In genomic region chr9:113222482-113222841, GRCh38 we compare ENCODE assay signal across 8 cellular contexts. TPM values are rescaled to one million over a fixed set of nuclear protein-coding genes. Genes with fewer than 3 reads are reported as not detected.
DNase-seq lines count a peak whose midpoint lies in the region; ATAC-seq, FAIRE-seq and TF ChIP-seq lines count a peak whose summit lies in the region.

No MANE protein-coding gene starts in this region.

- intact Hi-C loops in left colon (cut with DNase I, micrococcal nuclease) = no loop called here

- H3K27ac ChIP-seq in AG04450 (ENCODE audit: low read depth, low read length) = no peak overlapping the region

- FAIRE-seq in urothelium cell line (lab: Jason Lieb, UNC) = no peak

- H3K9me3 ChIP-seq in AG04450 (ENCODE audit: control insufficient read depth, insufficient read depth, low read length) = no peaks in the 10 kb centered on the region

- POLR2A ChIA-PET in AG04450 (lab: Yijun Ruan, JAX) = interaction anchor here (0.7 to 3.2 kb wide), 3 partner anchors 10 to 371 kb away, joined by 3 to 15 read pairs (median 4); no protein-coding TSS in a partner anchor

- no peaks in the 10 kb centered on the region for H3K27me3 ChIP-seq in AG04450 (ENCODE audit: control insufficient read depth, insufficient read depth, low read length)

- H3K4me3 ChIP-seq in AG04450 (ENCODE audit: low read depth, low read length) (peak overlapping the region; percentile 87), HFF-Myc (replicated peaks; ENCODE audit: low read depth, low read length) (peak overlapping the region; percentile 69)

- CTCF ChIA-PET in AG04450 (lab: Charles Lee) = interaction anchor here (0.8 to 1.5 kb wide), 2 partner anchors 52 to 179 kb away, joined by 3 to 5 read pairs; no protein-coding TSS in a partner anchor

- ATAC-seq in left colon (peak; percentile 43), HG03025 (IDR thresholded peaks at IDR 0.05; ENCODE audit: low FRiP score, unreplicated experiment) (no peak), HG02610 (IDR thresholded peaks at IDR 0.05; ENCODE audit: unreplicated experiment) (no peak)

- no peaks in the 10 kb centered on the region for H3K9me3 Mint-ChIP-seq in activated naive CD8-positive, alpha-beta T cell (ENCODE audit: low read depth)

- no peak overlapping the region for H3K27ac Mint-ChIP-seq in activated naive CD8-positive, alpha-beta T cell

- peaks cover 41% of the 10 kb centered on the region for H3K4me1 Mint-ChIP-seq in activated naive CD8-positive, alpha-beta T cell (ENCODE audit: low read depth)

- DNase-seq in AG04450 (ENCODE audit: low read depth, low spot score) (no peak), HFF-Myc (ENCODE audit: extremely low read depth, low read depth) (no peak), left colon (peak in 1 of 2 donors; percentile 50), urothelium cell line (ENCODE audit: low spot score) (peak; percentile 5), NCI-H187 treated with DMSO at 0.1 percent for 48 hours (lab: John Stamatoyannopoulos, UW) (no peak)

- TF ChIP-seq CTCF in AG04450 (IDR thresholded peaks at IDR 0.05; ENCODE audit: low read depth, low read length) (no peak), HFF-Myc (IDR thresholded peaks at IDR 0.05; ENCODE audit: low read depth, low read length, missing control alignments) (no peak)

- H3K27me3 Mint-ChIP-seq in activated naive CD8-positive, alpha-beta T cell = no peaks in the 10 kb centered on the region

- H3K36me3 Mint-ChIP-seq in activated naive CD8-positive, alpha-beta T cell = peaks cover 2% of the 10 kb centered on the region

- H3K4me3 Mint-ChIP-seq in activated naive CD8-positive, alpha-beta T cell = peak overlapping the region; percentile 93

RNA-seq across cellular contexts. Expression of gene SLC31A1, which starts 1.1 kb away (rescaled TPM):
- polyA plus RNA-seq in AG04450 (2011; rRNA removed) = 34.6 and 38.4 TPM in 2 replicates
- 25.3 and 30.5 TPM in 2 replicates for polyA minus RNA-seq in AG04450 (2011; rRNA and poly(A)+ RNA removed)
- 10 to 100 TPM; 34.5 to 55.8 TPM for total RNA-seq in left colon

RNA-seq across cellular contexts. Expression of gene FKBP15, which starts 1.4 kb away (rescaled TPM):
- polyA plus RNA-seq in AG04450 (2011; rRNA removed) = 27.8 and 28.5 TPM in 2 replicates
- 54.3 and 65.7 TPM in 2 replicates for polyA minus RNA-seq in AG04450 (2011; rRNA and poly(A)+ RNA removed)
- 10 to 100 TPM; 23.5 to 25.0 TPM for total RNA-seq in left colon

RNA-seq across cellular contexts. Expression of gene CDC26, which starts 52.9 kb away (rescaled TPM):
- polyA plus RNA-seq in AG04450 (2011; rRNA removed) = 38.0 and 52.6 TPM in 2 replicates
- 8.6 and 13.4 TPM in 2 replicates for polyA minus RNA-seq in AG04450 (2011; rRNA and poly(A)+ RNA removed)
- total RNA-seq in left colon = 10 to 100 TPM; 23.6 to 25.6 TPM

RNA-seq across cellular contexts. Expression of gene PRPF4, which starts 53.0 kb away (rescaled TPM):
- 20.1 and 20.9 TPM in 2 replicates for polyA plus RNA-seq in AG04450 (2011; rRNA removed)
- polyA minus RNA-seq in AG04450 (2011; rRNA and poly(A)+ RNA removed) = 12.8 and 15.8 TPM in 2 replicates
- total RNA-seq in left colon = 10 to 100 TPM; 12.0 to 13.6 TPM
